11 cellular contexts compared by ENCODE assay signal in genomic region chr6:41568585-41569384, GRCh38. TPM values are rescaled to one million over a fixed set of nuclear protein-coding genes. Genes with fewer than 3 reads are reported as not detected.
DNase-seq lines count a peak whose midpoint lies in the region; ATAC-seq, FAIRE-seq and TF ChIP-seq lines count a peak whose summit lies in the region.
"Had no signal": no experiment of that assay in that cellular context is flagged by ENCODE, and none has a peak within 500 bp of the region (broad histone marks: within the 10 kb centered on the region; RNA-seq: fewer than 3 reads in every experiment).

No MANE protein-coding gene starts in this region.

- POLR2A ChIA-PET in IMR-90 (lab: Charles Lee; ENCODE audit: unreplicated experiment) = no interaction called here

- TF ChIP-seq RAD21 in IMR-90 (IDR thresholded peaks at IDR 0.05; ENCODE audit: low read length) = no peak

- peak; percentile 92 for ATAC-seq in IMR-90 (ENCODE audit: low read depth)
- ATAC-seq in left colon = peak; percentile 70
- ATAC-seq in GM18517 (IDR thresholded peaks at IDR 0.05; ENCODE audit: unreplicated experiment) = no peak
- no peak for ATAC-seq in gastroesophageal sphincter

- H2AFZ ChIP-seq in IMR-90 (replicated peaks; ENCODE audit: low read length, poor library complexity) = peak overlapping the region; percentile 54

- peak overlapping the region; percentile 29; the same call in 1 of the 2 replicates for H3K14ac ChIP-seq in IMR-90 (replicated peaks; ENCODE audit: low read depth, low read length)

- FAIRE-seq in small intestine (lab: Jason Lieb, UNC) = no peak
- FAIRE-seq: keratinocyte had no signal

- H4K5ac ChIP-seq in IMR-90 (ENCODE audit: low read depth, low read length) = no peak overlapping the region

- in situ Hi-C loops in IMR-90 (cut with MboI; ENCODE audit: low sequenced_read_pairs) = no loop called here

- 44% methylated on average over 4 of the region's 13 CpGs; no CpG with 5 or more reads in 1 of the 2 experiments for WGBS in IMR-90 (ENCODE audit: extremely low coverage in 2 of 2, insufficient read length in 1 of 2), 2 experiments
- whole genome bisulfite sequencing in small intestine, 3 donors = 64 to 71% (median 69%) methylated on average over 13 of the region's 13 CpGs
- 47 to 71% methylated on average over 4 to 5 of the region's 13 CpGs for WGBS in gastroesophageal sphincter (ENCODE audit: low coverage in 1 of 2), 2 donors

- DNase-seq in IMR-90 = peak; percentile 49
- DNase-seq in amniotic epithelial cell (ENCODE audit: low read depth) = peak; percentile 40
- peak in 1 of 2 donors; percentile 37 for DNase-seq in left colon
- peak; percentile 42 for DNase-seq in small intestine
- DNase-seq in activated naive CD4-positive, alpha-beta T cell treated with Interleukin-2 at 50 U/mL for 16 hours = no peak
- no peak for DNase-seq in cerebellar nuclear complex (lab: John Stamatoyannopoulos, UW)
- DNase-seq: activated naive CD8-positive, alpha-beta T cell treated with anti-CD3 and anti-CD28 coated beads for 36 hours had no signal

- no peak overlapping the region for H3K56ac ChIP-seq in IMR-90 (ENCODE audit: extremely low read depth, insufficient read depth, low read length)

- TF ChIP-seq POLR2A in IMR-90 (IDR thresholded peaks at IDR 0.05; ENCODE audit: low read depth, low read length) = no peak
- no peak for TF ChIP-seq POLR2A in gastroesophageal sphincter (IDR thresholded peaks at IDR 0.05)

- peak overlapping the region; percentile 38; the same call in 1 of the 2 replicates for H2AK5ac ChIP-seq in IMR-90 (ENCODE audit: low read depth, low read length)

- peaks cover 25% of the 10 kb centered on the region; the same call in 1 of the 2 replicates for H3K9me1 ChIP-seq in IMR-90 (ENCODE audit: insufficient read depth, low read length)

- no TSS peak for BruUV-seq in IMR-90 (replicated peaks; lab: Mats Ljungman, UMichigan)

- no peak for TF ChIP-seq EP300 in gastroesophageal sphincter (IDR thresholded peaks at IDR 0.05)

- H2BK120ac ChIP-seq in IMR-90 (ENCODE audit: low read depth, low read length) = peak overlapping the region; percentile 14; the same call in 1 of the 2 replicates

- H3K79me1 ChIP-seq in IMR-90 (ENCODE audit: low read depth in 1 of 2, low read length in 2 of 2) = peaks cover 3 to 29% of the 10 kb centered on the region in 2 experiments; a peak in 3 of 4 replicates

- no peak overlapping the region; the same call in 1 of the 2 replicates for H3K9ac ChIP-seq in IMR-90 (ENCODE audit: low read depth, low read length)

- H4K8ac ChIP-seq in IMR-90 (ENCODE audit: low read depth in 2 of 2, low read length in 2 of 2) = no peak overlapping the region

- no peak overlapping the region for H4K91ac ChIP-seq in IMR-90 (ENCODE audit: insufficient read depth, low read depth, low read length)

- H2BK15ac ChIP-seq in IMR-90 (ENCODE audit: low read depth, low read length) = no peak overlapping the region

- intact Hi-C loops in IMR-90 (cut with micrococcal nuclease) = no loop called here
- intact Hi-C loops in left colon (cut with DNase I, micrococcal nuclease) = no loop called here

- H2BK20ac ChIP-seq in IMR-90 (ENCODE audit: low read depth, low read length) = no peak overlapping the region

- TF ChIP-seq CTCF in IMR-90 (conservative IDR thresholded peaks at IDR 0.05; ENCODE audit: low read depth, low read length) = no peak
- no peak for TF ChIP-seq CTCF in gastroesophageal sphincter (IDR thresholded peaks at IDR 0.05)

- peak overlapping the region; percentile 59; the same call in 1 of the 2 replicates for H3K4ac ChIP-seq in IMR-90 (ENCODE audit: low read depth, low read length)

- dilution Hi-C loops in IMR-90 (cut with HindIII; ENCODE audit: low sequenced_read_pairs, unreplicated experiment) = no loop called here

- CTCF ChIA-PET in IMR-90 (lab: Yijun Ruan, JAX) = no interaction called here

- peak overlapping the region; percentile 22 for H2AK9ac ChIP-seq in IMR-90 (replicated peaks; ENCODE audit: low read depth, low read length, poor library complexity)

- H2BK5ac ChIP-seq in IMR-90 (ENCODE audit: low read depth, low read length, poor library complexity, severe bottlenecking) = peak overlapping the region; percentile 20

- no peak overlapping the region for H3K4me3 ChIP-seq in IMR-90 (ENCODE audit: insufficient read depth, low read depth, low read length)
- no peak overlapping the region for H3K4me3 ChIP-seq in small intestine (ENCODE audit: low read depth in 1 of 2, low read length in 2 of 2)
- H3K4me3 ChIP-seq in gastroesophageal sphincter = no peak overlapping the region
- H3K4me3 ChIP-seq: smooth muscle cell had no signal

- H3K4me2 ChIP-seq in IMR-90 (ENCODE audit: low read depth, low read length) = no peak overlapping the region
- H3K4me2 ChIP-seq: smooth muscle cell had no signal

- H3K4me1 ChIP-seq in IMR-90 (ENCODE audit: control insufficient read depth, insufficient read depth, low read length) = peaks cover 10% of the 10 kb centered on the region; the same call in 1 of the 2 replicates
- H3K4me1 ChIP-seq in small intestine (ENCODE audit: control insufficient read depth in 2 of 2, insufficient read depth in 1 of 2, low read depth in 1 of 2, low read length in 1 of 2) = no peaks in the 10 kb centered on the region
- peaks cover 0 to 27% (median 0%) of the 10 kb centered on the region in 3 donors for H3K4me1 ChIP-seq in gastroesophageal sphincter

- H3K9me3 ChIP-seq in IMR-90 (ENCODE audit: control insufficient read depth, insufficient read depth, low read length) = no peaks in the 10 kb centered on the region
- no peaks in the 10 kb centered on the region for H3K9me3 ChIP-seq in small intestine (ENCODE audit: control insufficient read depth, low read depth)
- no peaks in the 10 kb centered on the region for H3K9me3 ChIP-seq in gastroesophageal sphincter

- H3K27me3 ChIP-seq in IMR-90 (ENCODE audit: control insufficient read depth, insufficient read depth, low read length) = no peaks in the 10 kb centered on the region
- no peaks in the 10 kb centered on the region for H3K27me3 ChIP-seq in small intestine (ENCODE audit: control insufficient read depth in 2 of 2, insufficient read depth in 2 of 2, low read length in 2 of 2)
- no peaks in the 10 kb centered on the region for H3K27me3 ChIP-seq in gastroesophageal sphincter

- H3K36me3 ChIP-seq in IMR-90 (ENCODE audit: control insufficient read depth, insufficient read depth, low read length) (peaks cover 24% of the 10 kb centered on the region), small intestine (ENCODE audit: control insufficient read depth in 2 of 2, insufficient read depth in 2 of 2, low read length in 2 of 2) (peaks cover 0 to 9% of the 10 kb centered on the region in 2 donors), gastroesophageal sphincter (peaks cover 0 to 67% of the 10 kb centered on the region in 2 donors)

- no peak overlapping the region for H3K18ac ChIP-seq in IMR-90 (ENCODE audit: low read depth, low read length)

- H3K27ac ChIP-seq in IMR-90 (ENCODE audit: insufficient read depth, low read length) (no peak overlapping the region), small intestine (ENCODE audit: low read depth in 1 of 2, low read length in 1 of 2) (peak overlapping the region in 1 of 2 donors; percentile 51), gastroesophageal sphincter (peak overlapping the region in 1 of 4 donors; percentile 38)

- H4K20me1 ChIP-seq in IMR-90 (ENCODE audit: insufficient read depth, low read length) = no peaks in the 10 kb centered on the region; the same call in 1 of the 2 replicates

- no peak overlapping the region for H3K23ac ChIP-seq in IMR-90 (ENCODE audit: low read depth, low read length)

TF ChIP-seq in IMR-90, 13 proteins besides CTCF, POLR2A, EP300 and RAD21:
- TF ChIP-seq FOS (IDR thresholded peaks at IDR 0.05; ENCODE audit: low read depth, low read length) = no peak
- TF ChIP-seq RCOR1 (IDR thresholded peaks at IDR 0.05; ENCODE audit: insufficient replicate concordance, low read length) = no peak
- TF ChIP-seq CEBPB (IDR thresholded peaks at IDR 0.05; ENCODE audit: low read depth, low read length) = no peak
- TF ChIP-seq NFE2L2 (IDR thresholded peaks at IDR 0.05; ENCODE audit: low read depth, low read length) = no peak
- TF ChIP-seq MAZ (IDR thresholded peaks at IDR 0.05; ENCODE audit: borderline replicate concordance, low read depth, low read length) = no peak
- no peak for TF ChIP-seq MAFK (IDR thresholded peaks at IDR 0.05; ENCODE audit: low read depth, low read length)
- no peak for TF ChIP-seq MXI1 (IDR thresholded peaks at IDR 0.05; ENCODE audit: borderline replicate concordance, low read depth, low read length)
- TF ChIP-seq SMC3 (IDR thresholded peaks at IDR 0.05; ENCODE audit: low read depth, low read length) = no peak
- TF ChIP-seq ELK1 (IDR thresholded peaks at IDR 0.05; ENCODE audit: borderline replicate concordance, low read depth, low read length) = no peak
- no peak for TF ChIP-seq BHLHE40 (IDR thresholded peaks at IDR 0.05; ENCODE audit: low read depth, low read length)
- no peak for TF ChIP-seq RFX5 (IDR thresholded peaks at IDR 0.05; ENCODE audit: low read depth, low read length)
- TF ChIP-seq USF2 (IDR thresholded peaks at IDR 0.05; ENCODE audit: low read depth, low read length) = no peak
- no peak for TF ChIP-seq CHD1 (IDR thresholded peaks at IDR 0.05; ENCODE audit: low read depth, low read length)

RNA-seq across cellular contexts. Expression of gene FOXP4, which starts 22.6 kb away (rescaled TPM):
- total RNA-seq in IMR-90 (2012; rRNA removed) (0.72 and 0.83 TPM in 2 replicates), left colon (10 to 100 TPM; 38.6 to 39.4 TPM), gastroesophageal sphincter (10 to 100 TPM in 2 of 4 donors, 1 to 10 TPM in 2; 8.2 to 25.8 (median 11.7) TPM)
- polyA plus RNA-seq in IMR-90 (2012; rRNA removed) (9.5 and 10.4 TPM in 2 replicates), small intestine (10 to 100 TPM; 13.8 to 18.5 (median 14.3) TPM)
- 6.0 and 13.9 TPM in 2 replicates for polyA plus RNA-seq in IMR-90 (2012; cell fraction: cytosol; rRNA removed)
- 9.7 and 21.6 TPM in 2 replicates for polyA plus RNA-seq in IMR-90 (2012; cell fraction: nucleus; rRNA removed; ENCODE audit: low replicate concordance)

Comparison
In these comparisons a context has a peak if more than half of its experiments do, and no peak if none do; other contexts are left out.
1. ATAC-seq: peak in IMR-90 (single experiment) and left colon (single experiment); none in GM18517 (single experiment) and gastroesophageal sphincter (single experiment).
2. DNase-seq: peak in IMR-90 (single experiment), amniotic epithelial cell (single experiment) and small intestine (single experiment); none in activated naive CD4-positive, alpha-beta T cell treated with Interleukin-2 at 50 U/mL for 16 hours (single experiment) and cerebellar nuclear complex (0 of 2).